ENCODE assay signal across 8 cellular contexts in the genomic region with DNA sequence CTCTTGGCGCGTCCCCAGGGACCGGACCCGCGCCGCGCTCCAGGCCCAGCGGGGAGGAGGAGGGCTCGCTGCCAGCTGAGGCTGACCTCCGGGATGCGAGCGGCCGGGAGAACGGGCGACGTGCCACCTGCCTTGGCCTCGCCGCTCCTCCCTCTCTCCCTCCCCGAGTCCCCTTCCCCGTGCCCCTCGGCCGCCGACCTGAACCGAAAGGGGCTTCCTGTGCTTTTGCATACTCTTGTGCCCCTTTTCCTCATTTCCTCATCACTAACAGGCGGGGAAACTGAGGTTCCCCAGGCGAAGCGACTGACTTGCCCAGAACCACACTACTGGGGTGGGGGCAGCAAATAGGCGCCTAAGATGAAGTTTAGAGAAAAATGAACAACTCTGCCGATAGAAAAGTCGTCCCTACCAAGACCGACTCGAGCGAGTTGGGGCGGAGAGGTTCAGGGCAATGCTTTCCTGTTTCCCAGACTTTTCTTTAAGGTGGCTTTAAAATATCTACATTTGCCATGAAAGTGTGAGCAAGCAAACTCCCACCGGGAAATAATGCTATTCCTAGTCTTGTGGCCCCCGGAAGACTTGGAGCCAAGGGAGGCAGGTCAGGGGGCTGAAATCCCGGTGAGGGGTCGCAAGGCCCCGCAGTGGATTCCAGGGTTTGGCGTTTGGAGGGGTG. TPM values are rescaled to one million over a fixed set of nuclear protein-coding genes. Genes with fewer than 3 reads are reported as not detected.
A peak's percentile ranks its signal among the peaks of the same experiment; 100 is the strongest.
DNase-seq lines count a peak whose midpoint lies in the region; ATAC-seq and TF ChIP-seq lines count a peak whose summit lies in the region.

No MANE protein-coding gene starts in this region.

- H3K9me3 ChIP-seq in body of pancreas (no peaks in the 10 kb centered on the region), testis (no peaks in the 10 kb centered on the region)

- TF ChIP-seq CTCF in body of pancreas (IDR thresholded peaks at IDR 0.05) = no peak
- TF ChIP-seq CTCF in testis (IDR thresholded peaks at IDR 0.05) = no peak

- no peak for TF ChIP-seq POLR2A in body of pancreas (IDR thresholded peaks at IDR 0.05)
- no peak for TF ChIP-seq POLR2A in testis (IDR thresholded peaks at IDR 0.05)

- WGBS in body of pancreas, 2 donors = 0 to 1% methylated on average over 25 to 39 of the region's 40 CpGs
- 0 to 1% methylated on average over 19 to 35 of the region's 40 CpGs for WGBS in testis, 2 donors

- no peak overlapping the region for H3K4me3 ChIP-seq in body of pancreas
- peak overlapping the region; percentile 92 to 95 for H3K4me3 ChIP-seq in testis

- intact Hi-C loops in body of pancreas (cut with DNase I) (no loop called here), testis (cut with DNase I; ENCODE audit: low total_unique reads) (loop anchor here (10.0 kb wide), 1 partner anchor 93 kb away; no protein-coding TSS in a partner anchor)

- H3K27me3 ChIP-seq in body of pancreas = no peaks in the 10 kb centered on the region
- H3K27me3 ChIP-seq in testis = no peaks in the 10 kb centered on the region

- ATAC-seq in body of pancreas (no peak), left lobe of liver (peak; percentile 24), HG03159 (IDR thresholded peaks at IDR 0.05; ENCODE audit: unreplicated experiment) (no peak)

- DNase-seq in NCI-H2227 treated with DMSO at 0.1 percent for 48 hours (lab: John Stamatoyannopoulos, UW) (peak; percentile 41), NCI-H2227 (lab: John Stamatoyannopoulos, UW; ENCODE audit: unreplicated experiment) (no peak), NCI-H345 treated with DMSO at 0.1 percent for 48 hours (lab: John Stamatoyannopoulos, UW; ENCODE audit: unreplicated experiment) (peak; percentile 47), body of pancreas (peak in 3 of 4 donors; percentile 43 to 51 (median 44)), left lobe of liver (ENCODE audit: low spot score) (no peak), testis (peak; percentile 34), ecto neural progenitor cell (ENCODE audit: low spot score) (no peak)

- peaks cover 56% of the 10 kb centered on the region for H3K4me1 ChIP-seq in body of pancreas
- peaks cover 22% of the 10 kb centered on the region for H3K4me1 ChIP-seq in testis

- H3K27ac ChIP-seq in body of pancreas = peak overlapping the region; percentile 94 to 99 (median 98)
- H3K27ac ChIP-seq in testis = peak overlapping the region; percentile 100

- no peaks in the 10 kb centered on the region for H3K36me3 ChIP-seq in body of pancreas (replicated peaks in 1 of 2; ENCODE audit: insufficient read depth in 1 of 2, low read depth in 2 of 2)
- no peaks in the 10 kb centered on the region for H3K36me3 ChIP-seq in testis (ENCODE audit: low read depth, missing control alignments)

RNA-seq across cellular contexts. Expression of a gene that starts 0.6 kb away (rescaled TPM):
- total RNA-seq in body of pancreas (100 to 1,000 TPM; 248 to 808 TPM), left lobe of liver (145 TPM), testis (100 to 1,000 TPM; 159 to 172 TPM)
- 86.2 TPM for polyA plus RNA-seq in testis (ENCODE audit: insufficient read depth, low read depth, low replicate concordance)

Comparison
In these comparisons a context has a peak if more than half of its experiments do, and no peak if none do; other contexts are left out.
1. DNase-seq: peak in NCI-H2227 treated with DMSO at 0.1 percent for 48 hours (single experiment), NCI-H345 treated with DMSO at 0.1 percent for 48 hours (single experiment), body of pancreas (3 of 4) and testis (single experiment); none in NCI-H2227 (single experiment), left lobe of liver (single experiment) and ecto neural progenitor cell (single experiment).
2. H3K4me3 ChIP-seq: peak in testis (2 of 2); none in body of pancreas (0 of 2).